In genomic region chr9:98806394-98807069, GRCh38 we compare ENCODE assay signal across 8 cellular contexts. TPM values are rescaled to one million over a fixed set of nuclear protein-coding genes. Genes with fewer than 3 reads are reported as not detected.
DNase-seq lines count a peak whose midpoint lies in the region; ATAC-seq and TF ChIP-seq lines count a peak whose summit lies in the region.

No MANE protein-coding gene starts in this region.

- H3K79me2 ChIP-seq in OCI-LY7 (ENCODE audit: insufficient read depth, low read depth, low read length): no peaks in the 10 kb centered on the region

- ATAC-seq in GM19351 (IDR thresholded peaks at IDR 0.05; ENCODE audit: unreplicated experiment): no peak

- H3K4me2 ChIP-seq in OCI-LY7 (ENCODE audit: low read length): peak overlapping the region; percentile 62

- peak; percentile 3 for DNase-seq in DMS153 treated with DMSO at 0.1 percent for 48 hours (lab: John Stamatoyannopoulos, UW; ENCODE audit: unreplicated experiment)
- no peak for DNase-seq in DMS153 (lab: John Stamatoyannopoulos, UW)
- DNase-seq in OCI-LY7 (ENCODE audit: low spot score): peak; percentile 13
- peak; percentile 24 for DNase-seq in epithelial cell of esophagus (ENCODE audit: low read depth)
- no peak for DNase-seq in SHP77 (lab: John Stamatoyannopoulos, UW)
- no peak for DNase-seq in GF-D8 (lab: John Stamatoyannopoulos, UW)

- H3K27me3 ChIP-seq in rectal smooth muscle tissue (ENCODE audit: control insufficient read depth, insufficient read depth, low read length): no peaks in the 10 kb centered on the region

- H3K9ac ChIP-seq in rectal smooth muscle tissue (ENCODE audit: low read length): no peak overlapping the region

- POLR2A ChIA-PET in OCI-LY7 (lab: Charles Lee): interaction anchor here (0.7 to 2.5 kb wide), 3 partner anchors 19 to 456 kb away, joined by 3 to 7 read pairs (median 5); no protein-coding TSS in a partner anchor

- intact Hi-C loops in OCI-LY7 (cut with micrococcal nuclease; ENCODE audit: unreplicated experiment): no loop called here

- H3K9me3 ChIP-seq in OCI-LY7 (ENCODE audit: low read length): no peaks in the 10 kb centered on the region

- H3K27ac ChIP-seq in OCI-LY7 (ENCODE audit: low read depth, low read length, poor library complexity, severe bottlenecking): no peak overlapping the region
- peak overlapping the region; percentile 91 for H3K27ac ChIP-seq in rectal smooth muscle tissue (ENCODE audit: low read depth, low read length)

- H3K4me3 ChIP-seq in OCI-LY7 (ENCODE audit: low read depth, low read length, poor library complexity, severe bottlenecking) (peak overlapping the region; percentile 72), epithelial cell of esophagus (ENCODE audit: low read length) (no peak overlapping the region), rectal smooth muscle tissue (ENCODE audit: low read length) (peak overlapping the region; percentile 59)

- no peaks in the 10 kb centered on the region for H4K20me1 ChIP-seq in OCI-LY7 (ENCODE audit: insufficient read depth, low read length)

- BruUV-seq in OCI-LY7 (replicated peaks; lab: Mats Ljungman, UMichigan): no TSS peak

- H3K9me2 ChIP-seq in OCI-LY7 (ENCODE audit: insufficient read depth, low read length): no peaks in the 10 kb centered on the region

- peaks cover 7% of the 10 kb centered on the region for H3K4me1 ChIP-seq in OCI-LY7 (ENCODE audit: insufficient read depth, low read length, poor library complexity, severe bottlenecking)
- H3K4me1 ChIP-seq in rectal smooth muscle tissue (ENCODE audit: control insufficient read depth, insufficient read depth, low read length): peaks cover 4% of the 10 kb centered on the region

- TF ChIP-seq CTCF in OCI-LY7 (conservative IDR thresholded peaks at IDR 0.05; ENCODE audit: low read length) (peak; percentile 59), epithelial cell of esophagus (IDR thresholded peaks at IDR 0.05; ENCODE audit: insufficient read depth, low read depth, low read length, missing control alignments) (peak; percentile 43)

- CTCF ChIA-PET in OCI-LY7 (lab: Charles Lee; ENCODE audit: unreplicated experiment): interaction anchor here (0.9 kb wide), 1 partner anchor 11 kb away, joined by 4 read pairs; no protein-coding TSS in a partner anchor

- no peak overlapping the region; the same call in 1 of the 2 replicates for H2AFZ ChIP-seq in OCI-LY7 (ENCODE audit: low read length)

- H3K36me3 ChIP-seq in OCI-LY7 (ENCODE audit: insufficient read depth, low read length): no peaks in the 10 kb centered on the region
- no peaks in the 10 kb centered on the region for H3K36me3 ChIP-seq in rectal smooth muscle tissue (ENCODE audit: control insufficient read depth, insufficient read depth, low read length)

RNA-seq across cellular contexts. Expression of gene GALNT12, which starts 0.9 kb away (rescaled TPM):
- 5.3 and 5.5 TPM in 2 replicates for total RNA-seq in OCI-LY7 (2014; rRNA removed; shearing (Covaris generic))
- total RNA-seq in OCI-LY7 (2022): 9.7 and 11.5 TPM in 2 replicates

RNA-seq across cellular contexts. Expression of gene ANKS6, which starts 10.2 kb away (rescaled TPM):
- 15.9 and 22.2 TPM in 2 replicates for total RNA-seq in OCI-LY7 (2014; rRNA removed; shearing (Covaris generic))
- 28.5 and 30.1 TPM in 2 replicates for total RNA-seq in OCI-LY7 (2022)

Comparison
In these comparisons a context has a peak if more than half of its experiments do, and no peak if none do; other contexts are left out.
1. DNase-seq: peak in DMS153 treated with DMSO at 0.1 percent for 48 hours (single experiment), OCI-LY7 (single experiment) and epithelial cell of esophagus (single experiment); none in DMS153 (single experiment), SHP77 (0 of 2) and GF-D8 (single experiment).